22 cellular contexts compared by ENCODE assay signal in the genomic region with DNA sequence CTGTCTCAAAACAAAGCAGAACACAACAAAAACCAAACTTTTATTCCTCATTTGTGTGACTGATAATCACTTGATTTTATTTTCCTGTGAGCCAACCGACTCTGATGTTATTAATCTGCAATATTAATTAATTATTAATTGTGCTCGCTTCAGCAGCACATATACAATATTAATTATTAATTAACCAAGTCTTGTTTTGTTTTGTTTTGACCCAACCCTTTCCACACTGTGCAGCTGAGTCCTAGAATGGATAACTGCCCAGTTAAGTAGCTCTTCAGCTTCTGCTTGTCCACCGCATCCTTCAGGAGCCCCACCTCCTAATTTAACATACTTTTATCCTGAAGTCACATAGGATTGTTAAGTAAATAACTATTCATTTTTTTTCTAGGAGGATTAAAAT.
"Had no signal": no experiment of that assay in that cellular context is flagged by ENCODE, and none has a peak within 500 bp of the region (broad histone marks: within the 10 kb centered on the region; RNA-seq: fewer than 3 reads in every experiment).

No MANE protein-coding gene starts in this region.

- H3K4me3 ChIP-seq: esophagus muscularis mucosa, heart left ventricle, lower lobe of right lung, tibial nerve had no signal

- H3K4me1 ChIP-seq: esophagus muscularis mucosa, foreskin keratinocyte, heart left ventricle, lower lobe of right lung, tibial nerve had no signal

- DNase-seq: activated CD4-positive, alpha-beta T cell treated with anti-CD3 and anti-CD28 coated beads for 4 hours; activated CD4-positive, alpha-beta T cell treated with anti-CD3 and anti-CD28 coated beads, Interleukin-2, amount 50 U/mL, for 4 hours; activated effector memory CD4-positive, alpha-beta T cell treated with Interleukin-2 at 50 U/mL for 16 hours; activated naive CD4-positive, alpha-beta T cell treated with Interleukin-2 at 50 U/mL for 16 hours; activated T-cell treated with anti-CD3 and anti-CD28 coated beads for 4 hours; activated T-cell treated with anti-CD3 and anti-CD28 coated beads, Interleukin-2, amount 50 U/mL, for 72 hours; anterior cingulate cortex; dermis blood vessel endothelial cell; effector CD4-positive, alpha-beta T cell; foreskin keratinocyte; heart left ventricle; hypothalamus; lower lobe of right lung; mesenchymal stem cell; naive thymus-derived CD8-positive, alpha-beta T cell; occipital lobe; right cardiac atrium; stimulated activated naive CD4-positive, alpha-beta T cell treated with Interleukin-2 at 50 U/mL for 16 hours; T-helper 9 cell had no signal

- H3K36me3 ChIP-seq: esophagus muscularis mucosa, heart left ventricle, lower lobe of right lung, tibial nerve had no signal

- H3K27me3 ChIP-seq: esophagus muscularis mucosa, foreskin keratinocyte, heart left ventricle, tibial nerve had no signal

- ATAC-seq: activated T-cell treated with anti-CD3 and anti-CD28 coated beads, Interleukin-2, amount 50 U/mL, for 72 hours; foreskin keratinocyte; heart left ventricle; lower lobe of right lung; naive thymus-derived CD8-positive, alpha-beta T cell; right cardiac atrium had no signal

- H3K27ac ChIP-seq: esophagus muscularis mucosa, foreskin keratinocyte, heart left ventricle, lower lobe of right lung, tibial nerve, VCaP had no signal

- H3K9me3 ChIP-seq: esophagus muscularis mucosa, heart left ventricle, lower lobe of right lung, tibial nerve had no signal
